In genomic region chrX:110795645-110796510, GRCh38 we compare ENCODE assay signal across 8 cellular contexts. TPM values are rescaled to one million over a fixed set of nuclear protein-coding genes. Genes with fewer than 3 reads are reported as not detected.
DNase-seq lines count a peak whose midpoint lies in the region; ATAC-seq lines count a peak whose summit lies in the region.

CHRDL1 (minus strand) TSS chrX:110795817; CDS start chrX:110792181, 3,636 bp downstream.

- no peaks in the 10 kb centered on the region for H3K36me3 Mint-ChIP-seq in activated naive CD4-positive, alpha-beta T cell treated with anti-CD3 and anti-CD28 coated beads for 36 hours (ENCODE audit: low read depth)
- no peaks in the 10 kb centered on the region for H3K36me3 Mint-ChIP-seq in activated naive CD8-positive, alpha-beta T cell treated with anti-CD3 and anti-CD28 coated beads, Interleukin-2, amount 10 ng/mL, durations not matched to agents 7 days and 5 days
- H3K36me3 Mint-ChIP-seq in activated T-helper 17 cell treated with anti-CD3 and anti-CD28 coated beads, Interleukin-2, amount 50 U/mL, for 72 hours (ENCODE audit: low read depth): no peaks in the 10 kb centered on the region

- ATAC-seq in activated naive CD8-positive, alpha-beta T cell treated with anti-CD3 and anti-CD28 coated beads, Interleukin-2, amount 10 ng/mL, durations not matched to agents 7 days and 5 days (ENCODE audit: low read depth): peak; percentile 30
- no peak for ATAC-seq in GM21825 (IDR thresholded peaks at IDR 0.05; ENCODE audit: unreplicated experiment)
- no peak for ATAC-seq in activated T-helper 17 cell treated with anti-CD3 and anti-CD28 coated beads, Interleukin-2, amount 50 U/mL, for 72 hours (replicated peaks)

- H3K27ac ChIP-seq in skeletal muscle tissue (ENCODE audit: low read depth, low read length): peak within 1 kb of the TSS; percentile 25

- CTCF ChIA-PET in activated naive CD4-positive, alpha-beta T cell treated with anti-CD3 and anti-CD28 coated beads for 36 hours (lab: Charles Lee): no interaction called here

- peak within 1 kb of the TSS; percentile 69 for H3K4me3 ChIP-seq in iPS-15b (ENCODE audit: low read depth, low read length)
- H3K4me3 ChIP-seq in skeletal muscle tissue (ENCODE audit: low read length in 3 of 3): peak within 1 kb of the TSS; percentile 41 to 54 (median 43)

- H3K9ac ChIP-seq in iPS-15b (ENCODE audit: low read depth, low read length) (peak within 1 kb of the TSS; percentile 48), skeletal muscle tissue (ENCODE audit: low read depth in 1 of 3, low read length in 3 of 3) (peak within 1 kb of the TSS in 1 of 3 donors; percentile 25)

- peak within 1 kb of the TSS; percentile 27 for H3K4me3 Mint-ChIP-seq in activated naive CD4-positive, alpha-beta T cell treated with anti-CD3 and anti-CD28 coated beads for 36 hours
- H3K4me3 Mint-ChIP-seq in activated naive CD8-positive, alpha-beta T cell treated with anti-CD3 and anti-CD28 coated beads, Interleukin-2, amount 10 ng/mL, durations not matched to agents 7 days and 5 days: peak within 1 kb of the TSS; percentile 58
- H3K4me3 Mint-ChIP-seq in activated T-helper 17 cell treated with anti-CD3 and anti-CD28 coated beads, Interleukin-2, amount 50 U/mL, for 72 hours: no peak within 1 kb of the TSS

- H3K4me1 ChIP-seq in iPS-15b (ENCODE audit: control insufficient read depth, insufficient read depth, low read length) (no peaks in the 10 kb centered on the region), skeletal muscle tissue (ENCODE audit: control insufficient read depth in 3 of 3, insufficient read depth in 3 of 3, low read length in 3 of 3) (peaks cover 0 to 4% (median 2%) of the 10 kb centered on the region in 3 donors)

- DNase-seq in activated naive CD4-positive, alpha-beta T cell treated with anti-CD3 and anti-CD28 coated beads for 36 hours: no peak
- DNase-seq in activated naive CD4-positive, alpha-beta T cell (lab: John Stamatoyannopoulos, UW): no peak
- peak; percentile 21 for DNase-seq in activated naive CD8-positive, alpha-beta T cell treated with anti-CD3 and anti-CD28 coated beads, Interleukin-2, amount 10 ng/mL, durations not matched to agents 7 days and 5 days
- DNase-seq in NCI-H1048 (lab: John Stamatoyannopoulos, UW): no peak

- H3K27me3 ChIP-seq in iPS-15b (ENCODE audit: control insufficient read depth, insufficient read depth, low read length) (peaks cover 27% of the 10 kb centered on the region), skeletal muscle tissue (ENCODE audit: control insufficient read depth in 3 of 3, insufficient read depth in 3 of 3, low read length in 3 of 3) (peaks cover 0 to 21% (median 4%) of the 10 kb centered on the region in 3 donors)

- H3K27me3 Mint-ChIP-seq in activated naive CD4-positive, alpha-beta T cell treated with anti-CD3 and anti-CD28 coated beads for 36 hours (ENCODE audit: low read depth): peaks cover 16% of the 10 kb centered on the region
- H3K27me3 Mint-ChIP-seq in activated naive CD8-positive, alpha-beta T cell treated with anti-CD3 and anti-CD28 coated beads, Interleukin-2, amount 10 ng/mL, durations not matched to agents 7 days and 5 days: peaks cover 15% of the 10 kb centered on the region
- peaks cover 23% of the 10 kb centered on the region for H3K27me3 Mint-ChIP-seq in activated T-helper 17 cell treated with anti-CD3 and anti-CD28 coated beads, Interleukin-2, amount 50 U/mL, for 72 hours

- H3K4me1 Mint-ChIP-seq in activated naive CD4-positive, alpha-beta T cell treated with anti-CD3 and anti-CD28 coated beads for 36 hours (ENCODE audit: low read depth): no peaks in the 10 kb centered on the region
- peaks cover 3% of the 10 kb centered on the region for H3K4me1 Mint-ChIP-seq in activated naive CD8-positive, alpha-beta T cell treated with anti-CD3 and anti-CD28 coated beads, Interleukin-2, amount 10 ng/mL, durations not matched to agents 7 days and 5 days
- no peaks in the 10 kb centered on the region for H3K4me1 Mint-ChIP-seq in activated T-helper 17 cell treated with anti-CD3 and anti-CD28 coated beads, Interleukin-2, amount 50 U/mL, for 72 hours

- intact Hi-C loops in activated naive CD4-positive, alpha-beta T cell treated with anti-CD3 and anti-CD28 coated beads for 36 hours (cut with micrococcal nuclease): no loop called here

- H3K27ac Mint-ChIP-seq in activated naive CD4-positive, alpha-beta T cell treated with anti-CD3 and anti-CD28 coated beads for 36 hours: no peak within 1 kb of the TSS
- H3K27ac Mint-ChIP-seq in activated naive CD8-positive, alpha-beta T cell treated with anti-CD3 and anti-CD28 coated beads, Interleukin-2, amount 10 ng/mL, durations not matched to agents 7 days and 5 days: no peak within 1 kb of the TSS
- H3K27ac Mint-ChIP-seq in activated T-helper 17 cell treated with anti-CD3 and anti-CD28 coated beads, Interleukin-2, amount 50 U/mL, for 72 hours: no peak within 1 kb of the TSS

- H3K9me3 ChIP-seq in iPS-15b (ENCODE audit: control insufficient read depth, insufficient read depth, low read length): no peaks in the 10 kb centered on the region
- no peaks in the 10 kb centered on the region for H3K9me3 ChIP-seq in skeletal muscle tissue (ENCODE audit: control insufficient read depth in 3 of 3, low read length in 3 of 3)

- POLR2A ChIA-PET in activated naive CD8-positive, alpha-beta T cell treated with anti-CD3 and anti-CD28 coated beads, Interleukin-2, amount 10 ng/mL, durations not matched to agents 7 days and 5 days (lab: Charles Lee): no interaction called here

- H3K9me3 Mint-ChIP-seq in activated naive CD4-positive, alpha-beta T cell treated with anti-CD3 and anti-CD28 coated beads for 36 hours: no peaks in the 10 kb centered on the region
- no peaks in the 10 kb centered on the region for H3K9me3 Mint-ChIP-seq in activated naive CD8-positive, alpha-beta T cell treated with anti-CD3 and anti-CD28 coated beads, Interleukin-2, amount 10 ng/mL, durations not matched to agents 7 days and 5 days
- no peaks in the 10 kb centered on the region for H3K9me3 Mint-ChIP-seq in activated T-helper 17 cell treated with anti-CD3 and anti-CD28 coated beads, Interleukin-2, amount 50 U/mL, for 72 hours

- no peaks in the 10 kb centered on the region for H3K36me3 ChIP-seq in iPS-15b (ENCODE audit: control insufficient read depth, insufficient read depth, low read length)
- H3K36me3 ChIP-seq in skeletal muscle tissue (ENCODE audit: control insufficient read depth in 3 of 3, insufficient read depth in 3 of 3, low read length in 3 of 3): no peaks in the 10 kb centered on the region

RNA-seq across cellular contexts. Expression of gene CHRDL1, which starts in this region (rescaled TPM):
- not detected for total RNA-seq in activated naive CD4-positive, alpha-beta T cell treated with anti-CD3 and anti-CD28 coated beads for 36 hours
- total RNA-seq in activated naive CD8-positive, alpha-beta T cell treated with anti-CD3 and anti-CD28 coated beads, Interleukin-2, amount 10 ng/mL, durations not matched to agents 7 days and 5 days: not detected
- total RNA-seq in skeletal muscle tissue: 12.5 TPM
- total RNA-seq in activated T-helper 17 cell treated with anti-CD3 and anti-CD28 coated beads, Interleukin-2, amount 50 U/mL, for 72 hours: not detected

Comparison
In these comparisons a context has a peak if more than half of its experiments do, and no peak if none do; other contexts are left out.
1. RNA of gene CHRDL1 (total RNA-seq): 12.5 TPM in skeletal muscle tissue (single experiment); not detected in activated naive CD4-positive, alpha-beta T cell treated with anti-CD3 and anti-CD28 coated beads for 36 hours, not detected in activated naive CD8-positive, alpha-beta T cell treated with anti-CD3 and anti-CD28 coated beads, Interleukin-2, amount 10 ng/mL, durations not matched to agents 7 days and 5 days and not detected in activated T-helper 17 cell treated with anti-CD3 and anti-CD28 coated beads, Interleukin-2, amount 50 U/mL, for 72 hours; every median in the first group is over 10 times any median in the second.
2. Peak in DNase-seq and ATAC-seq in activated naive CD8-positive, alpha-beta T cell treated with anti-CD3 and anti-CD28 coated beads, Interleukin-2, amount 10 ng/mL, durations not matched to agents 7 days and 5 days; RNA of the gene not detected or under 1 TPM.